ENCODE assay signal across 20 cellular contexts in genomic region chr7:6641305-6642035, GRCh38.
"Had no signal": no experiment of that assay in that cellular context is flagged by ENCODE, and none has a peak within 500 bp of the region (broad histone marks: within the 10 kb centered on the region; RNA-seq: fewer than 3 reads in every experiment).

No MANE protein-coding gene starts in this region.

- H3K27ac Mint-ChIP-seq: activated T-helper 2 cell treated with anti-CD3 and anti-CD28 coated beads, Interferon-gamma antibody, Interleukin-2, Interleukin-4, amounts not matched to agents 10 μg/mL and 5 μg/mL and 100 μg/mL, durations not matched to agents 14 hours and 24 hours and 36 hours; nephron; T-helper 1 cell treated with Interleukin-12 subunit alpha and Interleukin-12 subunit beta and Interleukin-4 antibody, amounts not matched to agents 30 μg/mL and 1 μg/mL, for 36 hours; type B pancreatic cell had no signal

- DNase-seq: activated CD4-positive, alpha-beta T cell treated with anti-CD3 and anti-CD28 coated beads, Interleukin-2, amount 50 U/mL, for 1 hour; activated CD4-positive, CD25-positive, alpha-beta regulatory T cell treated with anti-CD3 and anti-CD28 coated beads, Interleukin-2, amount 50 U/mL, for 72 hours; activated naive CD4-positive, alpha-beta T cell treated with Interleukin-2 at 50 U/mL for 16 hours; activated T-cell treated with anti-CD3 and anti-CD28 coated beads for 4 hours; effector memory CD8-positive, alpha-beta T cell; foreskin keratinocyte; hippocampal formation; stimulated activated CD4-positive, alpha-beta T cell treated with anti-CD3 and anti-CD28 coated beads, Interleukin-2, amount 100 ng/mL, for 24 hours; stimulated activated naive CD8-positive, alpha-beta T cell treated with anti-CD3 and anti-CD28 coated beads, Interleukin-15, amount 100 ng/mL, for 72 hours had no signal

- H3K27me3 Mint-ChIP-seq: effector memory CD8-positive, alpha-beta T cell; stimulated activated naive CD8-positive, alpha-beta T cell treated with anti-CD3 and anti-CD28 coated beads, Interleukin-15, amount 100 ng/mL, for 72 hours; type B pancreatic cell had no signal

- H3K27me3 ChIP-seq: foreskin keratinocyte, SJSA1, suprapubic skin had no signal

- ATAC-seq: effector memory CD8-positive, alpha-beta T cell; left lobe of liver; stimulated activated naive CD8-positive, alpha-beta T cell treated with anti-CD3 and anti-CD28 coated beads, Interleukin-15, amount 100 ng/mL, for 72 hours had no signal

- H3K27ac ChIP-seq: epithelial cell of prostate, foreskin keratinocyte, SJSA1, suprapubic skin, VCaP had no signal

- H3K4me1 ChIP-seq: foreskin keratinocyte had no signal

- H3K9me3 ChIP-seq: suprapubic skin had no signal

- H3K4me3 Mint-ChIP-seq: effector memory CD8-positive, alpha-beta T cell; stimulated activated naive CD8-positive, alpha-beta T cell treated with anti-CD3 and anti-CD28 coated beads, Interleukin-15, amount 100 ng/mL, for 72 hours; T-helper 1 cell treated with Interleukin-12 subunit alpha and Interleukin-12 subunit beta and Interleukin-4 antibody, amounts not matched to agents 30 μg/mL and 1 μg/mL, for 36 hours; type B pancreatic cell had no signal

- FAIRE-seq: keratinocyte had no signal

- H3K4me3 ChIP-seq: lung, SJSA1, suprapubic skin had no signal

- H3K9me3 Mint-ChIP-seq: activated T-helper 2 cell treated with anti-CD3 and anti-CD28 coated beads, Interferon-gamma antibody, Interleukin-2, Interleukin-4, amounts not matched to agents 10 μg/mL and 5 μg/mL and 100 μg/mL, durations not matched to agents 14 hours and 24 hours and 36 hours; effector memory CD8-positive, alpha-beta T cell; nephron; T-helper 1 cell treated with Interleukin-12 subunit alpha and Interleukin-12 subunit beta and Interleukin-4 antibody, amounts not matched to agents 30 μg/mL and 1 μg/mL, for 36 hours; type B pancreatic cell had no signal
